Comparison of ENCODE assay signal across 9 cellular contexts in genomic region chr14:64758711-64759554, GRCh38. TPM values are rescaled to one million over a fixed set of nuclear protein-coding genes. Genes with fewer than 3 reads are reported as not detected.
DNase-seq lines count a peak whose midpoint lies in the region; ATAC-seq and TF ChIP-seq lines count a peak whose summit lies in the region.
"Had no signal": no experiment of that assay in that cellular context is flagged by ENCODE, and none has a peak within 500 bp of the region (broad histone marks: within the 10 kb centered on the region; RNA-seq: fewer than 3 reads in every experiment).

No MANE protein-coding gene starts in this region.

- peak; percentile 21 for ATAC-seq in upper lobe of right lung
- ATAC-seq in activated CD4-positive, CD25-positive, alpha-beta regulatory T cell treated with anti-CD3 and anti-CD28 coated beads, Interleukin-2, amount 50 U/mL, for 24 hours = no peak
- no peak for ATAC-seq in HG03135 (IDR thresholded peaks at IDR 0.05; ENCODE audit: unreplicated experiment)
- ATAC-seq in GM18511 (IDR thresholded peaks at IDR 0.05; ENCODE audit: unreplicated experiment) = no peak

- TF ChIP-seq CTCF in astrocyte of the cerebellum (IDR thresholded peaks at IDR 0.05; ENCODE audit: low read depth, low read length, missing control alignments) = no peak
- no peak for TF ChIP-seq CTCF in hepatocyte (IDR thresholded peaks at IDR 0.05; ENCODE audit: poor library complexity)
- no peak for TF ChIP-seq CTCF in upper lobe of right lung (IDR thresholded peaks at IDR 0.05)

- intact Hi-C loops in upper lobe of right lung (cut with DNase I) = no loop called here

- no peak overlapping the region for H2AFZ ChIP-seq in hepatocyte

- in situ Hi-C loops in astrocyte of the cerebellum (cut with HindIII; ENCODE audit: low sequenced_read_pairs) = loop anchor here (5.0 to 10.0 kb wide), 2 partner anchors 64 to 107 kb away; no protein-coding TSS in a partner anchor

- H3K4me1 ChIP-seq in hepatocyte (ENCODE audit: insufficient read depth) (peaks cover 77% of the 10 kb centered on the region), upper lobe of right lung (peaks cover 36% of the 10 kb centered on the region)

- H3K9me3 ChIP-seq in hepatocyte (ENCODE audit: low read depth) (no peaks in the 10 kb centered on the region), upper lobe of right lung (no peaks in the 10 kb centered on the region)

- peak overlapping the region; percentile 95 for H3K27ac ChIP-seq in hepatocyte
- peak overlapping the region; percentile 42 for H3K27ac ChIP-seq in upper lobe of right lung

- H3K9me2 ChIP-seq in hepatocyte (replicated peaks; ENCODE audit: insufficient read depth) = no peaks in the 10 kb centered on the region

- no peaks in the 10 kb centered on the region for H4K20me1 ChIP-seq in hepatocyte (ENCODE audit: insufficient read depth, poor library complexity, severe bottlenecking)

- peak overlapping the region; percentile 45 for H3K4me2 ChIP-seq in hepatocyte

- H3K36me3 ChIP-seq in hepatocyte (replicated peaks; ENCODE audit: insufficient read depth, low read depth) (no peaks in the 10 kb centered on the region), upper lobe of right lung (no peaks in the 10 kb centered on the region)

- no peaks in the 10 kb centered on the region for H3K79me2 ChIP-seq in hepatocyte

- H3K27me3 ChIP-seq in hepatocyte = no peaks in the 10 kb centered on the region
- no peaks in the 10 kb centered on the region for H3K27me3 ChIP-seq in upper lobe of right lung

- DNase-seq in NCI-H2227 (lab: John Stamatoyannopoulos, UW; ENCODE audit: unreplicated experiment) = peak; percentile 25
- DNase-seq in NCI-H2227 treated with DMSO at 0.1 percent for 48 hours (lab: John Stamatoyannopoulos, UW) = no peak
- peak; percentile 65 for DNase-seq in astrocyte of the cerebellum (ENCODE audit: low read depth)
- peak; percentile 89 for DNase-seq in hepatocyte (ENCODE audit: low spot score)
- DNase-seq in upper lobe of right lung = no peak
- DNase-seq: NCI-H1436 had no signal

- H3K4me3 ChIP-seq in astrocyte of the cerebellum (ENCODE audit: low read depth, low read length) = no peak overlapping the region
- H3K4me3 ChIP-seq in hepatocyte = no peak overlapping the region
- no peak overlapping the region for H3K4me3 ChIP-seq in upper lobe of right lung

- WGBS in hepatocyte (ENCODE audit: low lambda C conversion rate, missing lambda C conversion rate) = 39% methylated on average over 7 of the region's 7 CpGs

RNA-seq across cellular contexts. Expression of gene PLEKHG3, which starts 54.7 kb away (rescaled TPM):
- total RNA-seq in hepatocyte = 41.8 and 54.2 TPM in 2 replicates
- 37.1 and 42.7 TPM in 2 replicates for polyA plus RNA-seq in hepatocyte
- total RNA-seq in upper lobe of right lung = 34.5 TPM

Comparison
In these comparisons a context has a peak if more than half of its experiments do, and no peak if none do; other contexts are left out.
1. DNase-seq: peak in NCI-H2227 (single experiment), astrocyte of the cerebellum (single experiment) and hepatocyte (single experiment); none in NCI-H2227 treated with DMSO at 0.1 percent for 48 hours (single experiment) and upper lobe of right lung (single experiment).